15 cellular contexts compared by ENCODE assay signal in the genomic region with DNA sequence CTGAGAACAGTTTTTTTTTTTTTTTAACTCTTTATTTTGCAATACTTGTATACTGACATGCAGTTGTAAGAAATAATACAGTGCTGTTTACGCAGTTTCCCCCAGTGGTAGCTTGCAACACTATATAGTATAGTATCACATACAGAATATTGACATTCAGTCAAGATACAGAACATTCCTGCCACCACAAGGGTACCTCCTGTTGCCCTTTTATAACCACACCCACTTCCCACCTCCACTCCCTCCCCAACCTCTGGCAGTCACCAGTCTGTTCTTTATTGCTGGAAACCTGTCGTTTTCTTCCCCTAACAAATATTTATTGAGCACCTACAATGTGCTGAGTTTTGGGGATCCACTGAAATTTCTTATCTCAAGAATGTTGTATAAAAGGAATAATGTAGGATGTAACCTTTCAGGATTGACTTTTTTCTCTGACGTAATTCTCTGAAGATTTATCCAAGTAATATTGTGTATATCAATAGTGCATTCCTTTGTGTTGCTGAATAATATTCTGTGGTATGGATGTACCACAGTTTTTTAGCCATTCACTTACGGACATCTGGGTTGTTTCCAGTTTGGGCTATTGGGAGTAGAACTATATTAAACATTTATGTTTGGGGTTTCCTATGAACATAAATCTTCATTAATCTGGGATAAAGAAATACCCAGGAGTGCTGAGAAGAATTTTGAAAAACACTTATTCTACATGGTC. TPM values are rescaled to one million over a fixed set of nuclear protein-coding genes. Genes with fewer than 3 reads are reported as not detected.
DNase-seq lines count a peak whose midpoint lies in the region; ATAC-seq and TF ChIP-seq lines count a peak whose summit lies in the region.
"Had no signal": no experiment of that assay in that cellular context is flagged by ENCODE, and none has a peak within 500 bp of the region (broad histone marks: within the 10 kb centered on the region; RNA-seq: fewer than 3 reads in every experiment).

No MANE protein-coding gene starts in this region.

- no peak overlapping the region for H3K23ac ChIP-seq in trophoblast cell (ENCODE audit: low read length)

- no peaks in the 10 kb centered on the region for H3K27me3 ChIP-seq in ACC112 (ENCODE audit: insufficient read depth, low read length)
- H3K27me3 ChIP-seq in Karpas-422 (ENCODE audit: low read length), result no peaks in the 10 kb centered on the region
- no peaks in the 10 kb centered on the region for H3K27me3 ChIP-seq in trophoblast cell (ENCODE audit: insufficient read depth, low read length)
- no peaks in the 10 kb centered on the region for H3K27me3 ChIP-seq in H7 (ENCODE audit: control insufficient read depth, insufficient read depth, low read length)
- H3K27me3 ChIP-seq: neural progenitor cell had no signal

- H4K8ac ChIP-seq in trophoblast cell (ENCODE audit: low read depth, low read length), result no peak overlapping the region

- H3K9me3 Mint-ChIP-seq in nephron progenitor cell, result no peaks in the 10 kb centered on the region
- H3K9me3 Mint-ChIP-seq: activated CD8-positive, alpha-beta T cell treated with anti-CD3 and anti-CD28 coated beads for 36 hours; neural progenitor cell had no signal

- peak overlapping the region; percentile 44 for H3K27ac ChIP-seq in ACC112 (ENCODE audit: low read depth, low read length)
- H3K27ac ChIP-seq in Karpas-422 (ENCODE audit: low read length), result peak overlapping the region; percentile 77
- H3K27ac ChIP-seq in trophoblast cell (ENCODE audit: low read depth, low read length), result peak overlapping the region; percentile 84
- H3K27ac ChIP-seq: neural progenitor cell had no signal

- H3K9me2 ChIP-seq in Karpas-422 (replicated peaks; ENCODE audit: insufficient read depth, low read length), result no peaks in the 10 kb centered on the region

- H3K4ac ChIP-seq in trophoblast cell (ENCODE audit: low read depth, low read length), result no peak overlapping the region

- H3K36me3 Mint-ChIP-seq in nephron progenitor cell (ENCODE audit: low read depth), result peaks cover 52% of the 10 kb centered on the region

- H3K18ac ChIP-seq in trophoblast cell (ENCODE audit: low read length), result no peak overlapping the region

- no peak overlapping the region for H2AFZ ChIP-seq in ACC112 (ENCODE audit: low read length, unreplicated experiment)
- H2AFZ ChIP-seq in Karpas-422 (ENCODE audit: low read length), result peak overlapping the region; percentile 84; the same call in 1 of the 2 replicates
- no peak overlapping the region for H2AFZ ChIP-seq in trophoblast cell (ENCODE audit: insufficient read depth, low read length, poor library complexity)
- H2AFZ ChIP-seq: neural progenitor cell had no signal

- H3K27ac Mint-ChIP-seq in nephron progenitor cell, result no peak overlapping the region
- H3K27ac Mint-ChIP-seq: neural progenitor cell had no signal

- no peak overlapping the region for H2AK5ac ChIP-seq in trophoblast cell (ENCODE audit: low read length)

- no peak overlapping the region for H2BK5ac ChIP-seq in trophoblast cell (ENCODE audit: low read depth, low read length, poor library complexity)

- H3K9ac ChIP-seq in Karpas-422 (ENCODE audit: low read length) (0 out of 2 replicates have a peak overlapping the region, but pooled peaks have one; percentile 53), trophoblast cell (ENCODE audit: low read length) (no peak overlapping the region)
- H3K9ac ChIP-seq: neural progenitor cell had no signal

- H4K91ac ChIP-seq in trophoblast cell (ENCODE audit: low read depth, low read length), result no peak overlapping the region

- TF ChIP-seq CTCF in fibroblast of mammary gland (conservative IDR thresholded peaks at IDR 0.05; ENCODE audit: control insufficient read depth, insufficient read depth, low read depth, low read length) (no peak), nephron progenitor cell (IDR thresholded peaks at IDR 0.05) (no peak)

- no peak for ATAC-seq in HG02623 (IDR thresholded peaks at IDR 0.05; ENCODE audit: unreplicated experiment)
- ATAC-seq: activated CD8-positive, alpha-beta T cell treated with anti-CD3 and anti-CD28 coated beads for 36 hours had no signal

- H3K4me3 ChIP-seq in ACC112 (ENCODE audit: low read depth, low read length), result no peak overlapping the region
- no peak overlapping the region for H3K4me3 ChIP-seq in Karpas-422 (ENCODE audit: low read length)
- no peak overlapping the region for H3K4me3 ChIP-seq in fibroblast of mammary gland (ENCODE audit: control insufficient read depth, low read depth, low read length)
- no peak overlapping the region for H3K4me3 ChIP-seq in trophoblast cell (ENCODE audit: low read depth, low read length)
- H3K4me3 ChIP-seq in H7 (ENCODE audit: insufficient read depth, low read depth, low read length), result no peak overlapping the region
- H3K4me3 ChIP-seq: neural progenitor cell had no signal

- H3K4me2 ChIP-seq in Karpas-422 (ENCODE audit: low read depth, low read length, poor library complexity, severe bottlenecking), result peak overlapping the region; percentile 65
- H3K4me2 ChIP-seq in trophoblast cell (ENCODE audit: low read length), result peak overlapping the region; percentile 26
- H3K4me2 ChIP-seq: neural progenitor cell had no signal

- H3K4me1 Mint-ChIP-seq in nephron progenitor cell, result peaks cover 21% of the 10 kb centered on the region
- H3K4me1 Mint-ChIP-seq: neural progenitor cell had no signal

- WGBS in trophoblast cell (ENCODE audit: extremely low coverage, insufficient coverage, insufficient read length), result no CpG with 5 or more reads among the region's 4 CpGs

- H4K12ac ChIP-seq in trophoblast cell (ENCODE audit: low read depth, low read length), result no peak overlapping the region

- no peak overlapping the region for H3K4me3 Mint-ChIP-seq in nephron progenitor cell
- H3K4me3 Mint-ChIP-seq: activated CD8-positive, alpha-beta T cell treated with anti-CD3 and anti-CD28 coated beads for 36 hours; neural progenitor cell had no signal

- H3K4me1 ChIP-seq in ACC112 (ENCODE audit: control insufficient read depth, insufficient read depth, low read length, unreplicated experiment) (peaks cover 70% of the 10 kb centered on the region), Karpas-422 (ENCODE audit: low read length) (peaks cover 53% of the 10 kb centered on the region), trophoblast cell (ENCODE audit: control insufficient read depth in 1 of 2, insufficient read depth in 2 of 2, low read length in 2 of 2) (peaks cover 12 to 27% of the 10 kb centered on the region in 2 experiments)
- H3K4me1 ChIP-seq: neural progenitor cell had no signal

- peaks cover 6% of the 10 kb centered on the region for H3K27me3 Mint-ChIP-seq in nephron progenitor cell (ENCODE audit: low read depth, poor library complexity)

- H2BK120ac ChIP-seq in trophoblast cell (ENCODE audit: insufficient read depth, low read length, poor library complexity), result no peak overlapping the region

- no peak overlapping the region for H3K14ac ChIP-seq in trophoblast cell (ENCODE audit: low read length)

- H3K79me2 ChIP-seq in ACC112 (ENCODE audit: control insufficient read depth, insufficient read depth, low read length, unreplicated experiment), result peaks cover 5% of the 10 kb centered on the region
- no peaks in the 10 kb centered on the region for H3K79me2 ChIP-seq in Karpas-422 (ENCODE audit: low read length)
- H3K79me2 ChIP-seq in trophoblast cell (ENCODE audit: control insufficient read depth, insufficient read depth, low read length, poor library complexity), result peaks cover 3% of the 10 kb centered on the region

- H3K9me3 ChIP-seq in Karpas-422 (ENCODE audit: low read length) (no peaks in the 10 kb centered on the region), trophoblast cell (ENCODE audit: insufficient read depth, low read depth, low read length) (no peaks in the 10 kb centered on the region)

- DNase-seq in Karpas-422 (no peak), fibroblast of mammary gland (ENCODE audit: low read depth) (peak; percentile 33), trophoblast cell (peak in 1 of 2 donors; percentile 17), NCI-H2196 treated with DMSO at 0.1 percent for 48 hours (lab: John Stamatoyannopoulos, UW; ENCODE audit: unreplicated experiment) (no peak), H7 (no peak), nephron progenitor cell (no peak)
- DNase-seq: activated CD8-positive, alpha-beta T cell treated with anti-CD3 and anti-CD28 coated beads for 36 hours; activated gamma-delta T cell; effector memory CD4-positive, alpha-beta T cell; head of caudate nucleus; NCI-H1694; NCI-H69 had no signal

- H2BK12ac ChIP-seq in trophoblast cell (ENCODE audit: low read length), result no peak overlapping the region

- H3K36me3 ChIP-seq in ACC112 (ENCODE audit: insufficient read depth, low read length) (peaks cover 25% of the 10 kb centered on the region), Karpas-422 (ENCODE audit: insufficient read depth, low read length) (no peaks in the 10 kb centered on the region), trophoblast cell (ENCODE audit: control insufficient read depth in 1 of 2, insufficient read depth in 2 of 2, low read length in 2 of 2) (peaks cover 13 to 21% of the 10 kb centered on the region in 2 experiments), H7 (replicated peaks; ENCODE audit: control insufficient read depth, insufficient read depth, low read length) (peaks cover 17% of the 10 kb centered on the region)
- H3K36me3 ChIP-seq: neural progenitor cell had no signal

- no peaks in the 10 kb centered on the region for H4K20me1 ChIP-seq in Karpas-422 (ENCODE audit: insufficient read depth, low read depth, low read length)

- peaks cover 8% of the 10 kb centered on the region for H3K79me1 ChIP-seq in trophoblast cell (ENCODE audit: low read length)

RNA-seq across cellular contexts. Expression of a gene that starts 51.4 kb away (rescaled TPM):
- 133 and 187 TPM in 2 replicates for total RNA-seq in Karpas-422 (2014; rRNA removed; shearing (Covaris generic); ENCODE audit: low replicate concordance)
- polyA plus RNA-seq in trophoblast cell (2013), result 0.32 and 0.45 TPM in 2 replicates
- 0.52 and 1.0 TPM in 2 replicates for total RNA-seq in H7 (2014; rRNA removed; shearing (Covaris generic))

Comparison
In these comparisons a context has a peak if more than half of its experiments do, and no peak if none do; other contexts are left out.
1. RNA of a gene that starts 51.4 kb away (total RNA-seq): 133 to 187 TPM in Karpas-422; 0.52 to 1.0 TPM in H7; every median in the first group is over 10 times any median in the second.
2. Peak in every context shown above with its lines, with median percentiles within 50 percentile points of each other: H3K27ac ChIP-seq.